8 cellular contexts compared by ENCODE assay signal in the genomic region with DNA sequence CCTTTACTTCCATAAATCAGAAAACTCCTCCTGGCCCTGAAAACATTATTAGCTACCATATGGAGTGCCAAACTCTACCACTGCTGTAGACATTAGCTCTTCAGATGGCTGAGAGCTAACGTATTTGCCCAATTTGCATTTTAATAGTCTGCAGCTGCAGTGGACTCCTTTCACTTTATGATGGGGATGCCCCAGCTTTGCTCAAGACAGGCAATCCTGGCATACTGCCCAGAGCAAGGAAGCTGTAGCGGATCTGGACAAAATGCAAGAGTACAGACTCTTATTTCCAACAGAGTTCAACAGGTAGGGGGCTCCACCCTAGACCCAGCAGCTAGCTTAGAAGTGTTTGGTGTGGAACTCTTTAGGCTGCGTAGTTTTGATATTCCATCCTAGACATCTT.
DNase-seq lines count a peak whose midpoint lies in the region; ATAC-seq and TF ChIP-seq lines count a peak whose summit lies in the region.

No MANE protein-coding gene starts in this region.

- H3K36me3 ChIP-seq in Peyer's patch, result no peaks in the 10 kb centered on the region

- intact Hi-C loops in cardiac septum (cut with DNase I), result no loop called here

- ATAC-seq in GM19452 (IDR thresholded peaks at IDR 0.05; ENCODE audit: unreplicated experiment), result peak; percentile 78
- ATAC-seq in HG03378 (IDR thresholded peaks at IDR 0.05; ENCODE audit: unreplicated experiment), result peak; percentile 64
- ATAC-seq in naive B cell (ENCODE audit: low read depth in 2 of 2), result peak; percentile 84 to 85

- H3K27me3 ChIP-seq in Peyer's patch, result no peaks in the 10 kb centered on the region

- peaks cover 18 to 30% (median 27%) of the 10 kb centered on the region in 3 donors for H3K4me1 Mint-ChIP-seq in naive B cell

- no peaks in the 10 kb centered on the region for H3K4me1 ChIP-seq in Peyer's patch

- H3K9me3 Mint-ChIP-seq in naive B cell, result no peaks in the 10 kb centered on the region

- H3K27ac ChIP-seq in Peyer's patch, result no peak overlapping the region

- H3K36me3 Mint-ChIP-seq in naive B cell, result peaks cover 4 to 7% of the 10 kb centered on the region in 2 donors

- H3K27ac Mint-ChIP-seq in naive B cell, result peak overlapping the region in 3 of 6 donors; percentile 3 to 57 (median 5)

- no peak for TF ChIP-seq POLR2A in Peyer's patch (IDR thresholded peaks at IDR 0.05)

- no peak overlapping the region for H3K4me3 ChIP-seq in Peyer's patch

- DNase-seq in DMS 273 (lab: John Stamatoyannopoulos, UW; ENCODE audit: unreplicated experiment) (peak; percentile 94), Peyer's patch (peak in 2 of 3 donors; percentile 37 to 70), naive B cell (peak; percentile 59), cerebellum (ENCODE audit: low spot score) (no peak), NOMO-1 treated with DMSO at 0.1 percent for 48 hours (lab: John Stamatoyannopoulos, UW; ENCODE audit: unreplicated experiment) (no peak), cardiac septum (ENCODE audit: low spot score) (no peak)

- no peak for TF ChIP-seq CTCF in Peyer's patch (IDR thresholded peaks at IDR 0.05)

- no peaks in the 10 kb centered on the region for H3K27me3 Mint-ChIP-seq in naive B cell

- H3K9me3 ChIP-seq in Peyer's patch, result no peaks in the 10 kb centered on the region

- H3K4me3 Mint-ChIP-seq in naive B cell, result peak overlapping the region in 2 of 8 donors; percentile 0 to 63

Comparison
In these comparisons a context has a peak if more than half of its experiments do, and no peak if none do; other contexts are left out.
1. DNase-seq: peak in DMS 273 (single experiment), Peyer's patch (2 of 3) and naive B cell (single experiment); none in cerebellum (single experiment), NOMO-1 treated with DMSO at 0.1 percent for 48 hours (single experiment) and cardiac septum (single experiment).
2. Peak in every context shown above with its lines, with median percentiles within 50 percentile points of each other: ATAC-seq.